ENCODE assay signal across 8 cellular contexts in genomic region chrX:119482041-119482440, GRCh38. TPM values are rescaled to one million over a fixed set of nuclear protein-coding genes. Genes with fewer than 3 reads are reported as not detected.
A peak's percentile ranks its signal among the peaks of the same experiment; 100 is the strongest.
DNase-seq lines count a peak whose midpoint lies in the region; ATAC-seq, FAIRE-seq and TF ChIP-seq lines count a peak whose summit lies in the region.

No MANE protein-coding gene starts in this region.

- CTCF ChIA-PET in activated CD4-positive, alpha-beta T cell treated with anti-CD3 and anti-CD28 coated beads for 36 hours (lab: Charles Lee): interaction anchor here (0.6 to 2.1 kb wide), 10 partner anchors 9 to 283 kb away, joined by 3 to 10 read pairs (median 4); partner anchors contain the start of gene SLC25A5

- peaks cover 7% of the 10 kb centered on the region for H3K4me1 Mint-ChIP-seq in activated CD4-positive, alpha-beta T cell treated with anti-CD3 and anti-CD28 coated beads for 36 hours
- H3K4me1 Mint-ChIP-seq in activated T-helper 17 cell treated with anti-CD3 and anti-CD28 coated beads, Interleukin-2, amount 50 U/mL, for 72 hours: no peaks in the 10 kb centered on the region

- H3K9me3 Mint-ChIP-seq in activated CD4-positive, alpha-beta T cell treated with anti-CD3 and anti-CD28 coated beads for 36 hours (ENCODE audit: low read depth): no peaks in the 10 kb centered on the region
- H3K9me3 Mint-ChIP-seq in activated T-helper 17 cell treated with anti-CD3 and anti-CD28 coated beads, Interleukin-2, amount 50 U/mL, for 72 hours: no peaks in the 10 kb centered on the region

- H3K36me3 Mint-ChIP-seq in activated CD4-positive, alpha-beta T cell treated with anti-CD3 and anti-CD28 coated beads for 36 hours (ENCODE audit: low read depth): no peaks in the 10 kb centered on the region
- no peaks in the 10 kb centered on the region for H3K36me3 Mint-ChIP-seq in activated T-helper 17 cell treated with anti-CD3 and anti-CD28 coated beads, Interleukin-2, amount 50 U/mL, for 72 hours (ENCODE audit: low read depth)

- H3K27me3 ChIP-seq in thoracic aorta (replicated peaks; ENCODE audit: insufficient read depth): no peaks in the 10 kb centered on the region

- H3K27ac Mint-ChIP-seq in activated CD4-positive, alpha-beta T cell treated with anti-CD3 and anti-CD28 coated beads for 36 hours: no peak overlapping the region
- H3K27ac Mint-ChIP-seq in activated T-helper 17 cell treated with anti-CD3 and anti-CD28 coated beads, Interleukin-2, amount 50 U/mL, for 72 hours: no peak overlapping the region

- intact Hi-C loops in activated CD4-positive, alpha-beta T cell treated with anti-CD3 and anti-CD28 coated beads for 36 hours (cut with DNase I, micrococcal nuclease): loop anchor here (1.0 to 2.0 kb wide), 2 partner anchors 13 kb away; partner anchors contain the start of gene SLC25A5 (in 1 of the 2)
- intact Hi-C loops in kidney (cut with DNase I): no loop called here

- DNase-seq in activated CD4-positive, alpha-beta T cell treated with anti-CD3 and anti-CD28 coated beads for 36 hours: no peak
- no peak for DNase-seq in activated CD4-positive, alpha-beta T cell treated with anti-CD3 and anti-CD28 coated beads for 4 hours
- DNase-seq in kidney: no peak
- no peak for DNase-seq in thoracic aorta (ENCODE audit: low spot score)
- DNase-seq in HuH-7 (ENCODE audit: low spot score): no peak
- DNase-seq in HTR-8/SVneo (ENCODE audit: insufficient read length, low spot score): no peak
- no peak for DNase-seq in MV-4-11 (lab: John Stamatoyannopoulos, UW)

- no peaks in the 10 kb centered on the region for H3K36me3 ChIP-seq in kidney (ENCODE audit: control insufficient read depth in 1 of 2, insufficient read depth in 2 of 2, low read length in 2 of 2)
- no peaks in the 10 kb centered on the region for H3K36me3 ChIP-seq in thoracic aorta

- H3K9me3 ChIP-seq in kidney (ENCODE audit: control insufficient read depth in 1 of 2, low read length in 2 of 2): no peaks in the 10 kb centered on the region
- no peaks in the 10 kb centered on the region for H3K9me3 ChIP-seq in thoracic aorta

- no peak for FAIRE-seq in kidney (lab: Jason Lieb, UNC)
- no peak for FAIRE-seq in HTR-8/SVneo (lab: Jason Lieb, UNC)

- H3K4me1 ChIP-seq in kidney (ENCODE audit: control insufficient read depth in 1 of 2, insufficient read depth in 1 of 2, low read depth in 1 of 2, low read length in 2 of 2) (peaks cover 0 to 5% of the 10 kb centered on the region in 2 donors), thoracic aorta (ENCODE audit: control insufficient read depth in 1 of 2, low read depth in 2 of 2) (no peaks in the 10 kb centered on the region)

- peak overlapping the region; percentile 32 to 64 for H3K27ac ChIP-seq in kidney (ENCODE audit: low read depth in 2 of 2, low read length in 2 of 2)
- peak overlapping the region in 1 of 2 donors; percentile 41 for H3K27ac ChIP-seq in thoracic aorta

- peak; percentile 21 for ATAC-seq in activated CD4-positive, alpha-beta T cell treated with anti-CD3 and anti-CD28 coated beads for 36 hours
- peak; percentile 18 for ATAC-seq in activated T-helper 17 cell treated with anti-CD3 and anti-CD28 coated beads, Interleukin-2, amount 50 U/mL, for 72 hours (replicated peaks)
- ATAC-seq in thoracic aorta (ENCODE audit: insufficient number of reproducible peaks, low FRiP score, low read depth): no peak

- H3K27me3 Mint-ChIP-seq in activated CD4-positive, alpha-beta T cell treated with anti-CD3 and anti-CD28 coated beads for 36 hours: no peaks in the 10 kb centered on the region
- H3K27me3 Mint-ChIP-seq in activated T-helper 17 cell treated with anti-CD3 and anti-CD28 coated beads, Interleukin-2, amount 50 U/mL, for 72 hours: no peaks in the 10 kb centered on the region

- peak overlapping the region; percentile 55 for H3K4me3 Mint-ChIP-seq in activated CD4-positive, alpha-beta T cell treated with anti-CD3 and anti-CD28 coated beads for 36 hours
- H3K4me3 Mint-ChIP-seq in activated T-helper 17 cell treated with anti-CD3 and anti-CD28 coated beads, Interleukin-2, amount 50 U/mL, for 72 hours: peak overlapping the region; percentile 71

- H3K4me3 ChIP-seq in kidney (ENCODE audit: low read length in 2 of 2): peak overlapping the region in 1 of 2 donors; percentile 47
- peak overlapping the region; percentile 72 for H3K4me3 ChIP-seq in thoracic aorta

- TF ChIP-seq CTCF in kidney (IDR thresholded peaks at IDR 0.05; ENCODE audit: borderline replicate concordance, extremely low read depth, insufficient read depth) (no peak), thoracic aorta (IDR thresholded peaks at IDR 0.05) (no peak)

- peak overlapping the region in 1 of 2 donors; percentile 51 for H3K9ac ChIP-seq in kidney (ENCODE audit: low read length in 2 of 2)

- POLR2A ChIA-PET in activated CD4-positive, alpha-beta T cell treated with anti-CD3 and anti-CD28 coated beads for 36 hours (lab: Charles Lee): no interaction called here

RNA-seq across cellular contexts. Expression of gene SLC25A5, which starts 13.8 kb away (rescaled TPM):
- total RNA-seq in activated CD4-positive, alpha-beta T cell treated with anti-CD3 and anti-CD28 coated beads for 36 hours: 100 to 1,000 TPM; 593 to 674 TPM
- 100 to 1,000 TPM; 290 to 570 TPM for total RNA-seq in activated T-helper 17 cell treated with anti-CD3 and anti-CD28 coated beads, Interleukin-2, amount 50 U/mL, for 72 hours
- total RNA-seq in kidney: 224 TPM
- 850 TPM for polyA plus RNA-seq in kidney (ENCODE audit: insufficient read depth, low read depth, low replicate concordance)
- total RNA-seq in thoracic aorta: 100 to 1,000 TPM; 102 to 123 TPM
